ENCODE assay signal across 19 cellular contexts in the genomic region with DNA sequence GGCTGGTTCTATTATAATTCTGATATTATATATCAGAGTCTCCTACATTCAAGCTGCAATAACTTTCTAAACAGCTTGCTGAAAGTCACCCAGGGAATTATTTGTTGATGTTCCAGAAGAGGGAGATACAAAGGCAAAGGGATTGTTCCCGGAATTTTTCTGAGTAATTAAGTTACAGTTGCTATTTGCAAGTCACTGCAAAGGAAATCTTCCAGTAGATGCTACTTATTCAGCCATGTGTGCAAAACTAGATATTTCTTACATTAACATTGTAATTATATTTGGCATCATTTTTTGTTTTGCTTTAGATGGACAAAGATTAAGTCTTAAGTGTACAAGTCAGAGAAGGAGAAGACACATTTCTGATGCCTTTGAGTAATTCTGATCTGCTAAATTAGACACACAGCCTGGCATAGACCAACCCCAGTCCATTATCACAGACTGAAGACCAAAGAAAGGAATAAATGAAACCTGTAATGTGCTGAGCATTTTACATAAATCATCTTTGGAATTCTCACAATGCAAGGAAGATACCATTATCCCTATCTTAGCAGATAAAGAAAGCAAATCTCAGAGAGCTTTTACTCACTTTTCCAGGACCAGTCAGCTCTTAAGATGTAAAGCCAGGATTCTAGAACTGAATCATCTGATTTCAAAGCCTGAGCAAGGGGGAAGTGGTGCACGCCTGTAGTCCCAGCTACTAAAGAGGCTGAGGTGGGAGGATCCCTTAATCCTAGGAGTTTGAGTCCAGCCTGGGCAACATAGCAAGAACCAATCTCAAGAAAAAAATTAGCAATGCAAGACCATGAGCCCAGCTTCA.
DNase-seq lines count a peak whose midpoint lies in the region; ATAC-seq, FAIRE-seq and TF ChIP-seq lines count a peak whose summit lies in the region.
"Had no signal": no experiment of that assay in that cellular context is flagged by ENCODE, and none has a peak within 500 bp of the region (broad histone marks: within the 10 kb centered on the region; RNA-seq: fewer than 3 reads in every experiment).

No MANE protein-coding gene starts in this region.

- no peaks in the 10 kb centered on the region for H3K27me3 Mint-ChIP-seq in nephron (ENCODE audit: low read depth)

- TF ChIP-seq POLR2A in HepG2 (IDR thresholded peaks at IDR 0.05; ENCODE audit: insufficient read depth in 1 of 2, low read depth in 2 of 2, low read length in 2 of 2) = no peak
- TF ChIP-seq POLR2A in right lobe of liver (IDR thresholded peaks at IDR 0.05) = no peak

- peak overlapping the region in 2 of 3 experiments; percentile 23 to 71 for H3K27ac Mint-ChIP-seq in nephron
- H3K27ac Mint-ChIP-seq: CD8-positive, alpha-beta T cell had no signal

- no peak for TF ChIP-seq EP300 in HepG2 (IDR thresholded peaks at IDR 0.05; ENCODE audit: low read depth in 2 of 2, low read length in 2 of 2)
- TF ChIP-seq EP300 in HepG2 (CRISPR knock-in tag; IDR thresholded peaks at IDR 0.05; ENCODE audit: borderline replicate concordance) = no peak

- H3K9me3 ChIP-seq in HepG2 (ENCODE audit: low read length) (no peaks in the 10 kb centered on the region), right lobe of liver (no peaks in the 10 kb centered on the region)
- H3K9me3 ChIP-seq: HAP-1 had no signal

- H3K4me3 ChIP-seq in HepG2 (replicated peaks in 1 of 3; ENCODE audit: insufficient read depth in 1 of 3, low read depth in 2 of 3, low read length in 3 of 3) (no peak overlapping the region), right lobe of liver (no peak overlapping the region)
- H3K4me3 ChIP-seq: HAP-1 had no signal

- H2AFZ ChIP-seq in HepG2 (ENCODE audit: low read length) = no peak overlapping the region

- no peaks in the 10 kb centered on the region for H3K36me3 ChIP-seq in HepG2 (replicated peaks in 1 of 2; ENCODE audit: control insufficient read depth in 1 of 2, insufficient read depth in 2 of 2, low read length in 2 of 2)
- no peaks in the 10 kb centered on the region for H3K36me3 ChIP-seq in right lobe of liver
- H3K36me3 ChIP-seq: HAP-1 had no signal

- FAIRE-seq in HepG2 (lab: Jason Lieb, UNC) = peak; percentile 52
- FAIRE-seq: D721Med, H1 had no signal

- WGBS in HepG2 (ENCODE audit: low lambda C conversion rate) = 45% methylated on average over 2 of the region's 2 CpGs
- 72% methylated on average over 2 of the region's 2 CpGs for WGBS in right lobe of liver (ENCODE audit: insufficient coverage, low coverage, low lambda C conversion rate, missing lambda C conversion rate)

- no TSS peak for BruUV-seq in HepG2 (replicated peaks; lab: Mats Ljungman, UMichigan)

- H3K36me3 Mint-ChIP-seq in nephron (ENCODE audit: low read depth) = no peaks in the 10 kb centered on the region
- H3K36me3 Mint-ChIP-seq: CD14-positive monocyte; CD8-positive, alpha-beta T cell had no signal

- intact Hi-C loops in HepG2 (cut with micrococcal nuclease; ENCODE audit: unreplicated experiment) = no loop called here
- intact Hi-C loops in right lobe of liver (cut with DNase I) = no loop called here

- DNase-seq in HepG2 (ENCODE audit: low spot score) (no peak), right lobe of liver (no peak), amniotic epithelial cell (ENCODE audit: low read depth) (peak; percentile 86), fibroblast of peridontal ligament (ENCODE audit: extremely low read depth) (peak; percentile 29), KBM-7 (no peak), mesenteric fat pad (ENCODE audit: low spot score) (no peak)
- DNase-seq: CD8-positive, alpha-beta T cell; COR-L47; DMS153; DND-41; GF-D8; IMR-90 had no signal

- POLR2A ChIA-PET in HepG2 (lab: Yijun Ruan, JAX) = no interaction called here

- TF ChIP-seq RAD21 in HepG2 (CRISPR knock-in tag; IDR thresholded peaks at IDR 0.05) = no peak

- peaks cover 0 to 3% of the 10 kb centered on the region in 2 experiments; a peak in 2 of 5 replicates for H3K27me3 ChIP-seq in HepG2 (ENCODE audit: control insufficient read depth in 1 of 2, insufficient read depth in 2 of 2, low read length in 2 of 2)
- no peaks in the 10 kb centered on the region for H3K27me3 ChIP-seq in right lobe of liver

- ATAC-seq in HepG2 = no peak
- no peak for ATAC-seq in right lobe of liver
- ATAC-seq in GM18519 (IDR thresholded peaks at IDR 0.05; ENCODE audit: low FRiP score, unreplicated experiment) = no peak
- ATAC-seq: CD8-positive, alpha-beta T cell had no signal

- H3K4me2 ChIP-seq in HepG2 (ENCODE audit: low read depth, low read length) = no peak overlapping the region

- no peaks in the 10 kb centered on the region for H3K9me3 Mint-ChIP-seq in nephron
- H3K9me3 Mint-ChIP-seq: CD8-positive, alpha-beta T cell had no signal

- no peak overlapping the region for H3K27ac ChIP-seq in HepG2 (ENCODE audit: extremely low read length, insufficient read depth, low read length)
- H3K27ac ChIP-seq in right lobe of liver = no peak overlapping the region
- H3K27ac ChIP-seq: 22Rv1 had no signal

- in situ Hi-C loops in HepG2 (cut with HindIII; ENCODE audit: extremely low pct_ligation_motif_present, low pct_unique_long_range_greater_than_20kb) (no loop called here), KBM-7 (cut with MboI; ENCODE audit: low pct_unique_long_range_greater_than_20kb, low sequenced_read_pairs) (no loop called here)

- no peak overlapping the region for H3K9ac ChIP-seq in HepG2 (ENCODE audit: insufficient read depth, low read depth, low read length)

- no peaks in the 10 kb centered on the region for H3K79me2 ChIP-seq in HepG2 (ENCODE audit: insufficient read depth, low read length)

- no peaks in the 10 kb centered on the region for H4K20me1 ChIP-seq in HepG2 (ENCODE audit: insufficient read depth, low read length)

- H3K4me1 ChIP-seq in HepG2 (ENCODE audit: insufficient read depth, low read length) = peaks cover 13% of the 10 kb centered on the region; the same call in 1 of the 2 replicates
- H3K4me1 ChIP-seq in right lobe of liver = no peaks in the 10 kb centered on the region

- H3K4me3 Mint-ChIP-seq in nephron = no peak overlapping the region
- H3K4me3 Mint-ChIP-seq: CD14-positive monocyte; CD8-positive, alpha-beta T cell had no signal

- TF ChIP-seq CTCF in HepG2 (CRISPR knock-in tag; IDR thresholded peaks at IDR 0.05) (no peak), right lobe of liver (IDR thresholded peaks at IDR 0.05) (no peak), nephron (IDR thresholded peaks at IDR 0.05; ENCODE audit: unreplicated experiment in 3 of 3) (no peak)

- H3K4me1 Mint-ChIP-seq in nephron = peaks cover 17% of the 10 kb centered on the region
- H3K4me1 Mint-ChIP-seq: CD14-positive monocyte had no signal

- CTCF ChIA-PET in HepG2 (lab: Yijun Ruan, JAX; ENCODE audit: low intra/inter-chr PET ratio, low total read pairs) = no interaction called here

TF ChIP-seq in HepG2, 621 proteins besides CTCF, POLR2A, EP300 and RAD21 (continues in another document):
- TF ChIP-seq SRF (IDR thresholded peaks at IDR 0.05; ENCODE audit: low read depth, low read length) = no peak
- no peak for TF ChIP-seq ZBTB3 (CRISPR knock-in tag; IDR thresholded peaks at IDR 0.05; ENCODE audit: borderline replicate concordance, low read depth)
- no peak for TF ChIP-seq ZNF180 (CRISPR knock-in tag; IDR thresholded peaks at IDR 0.05; ENCODE audit: borderline replicate concordance, low read depth)
- TF ChIP-seq ZNF577 (CRISPR knock-in tag; IDR thresholded peaks at IDR 0.05; ENCODE audit: borderline replicate concordance, low read depth) = no peak

Comparison
In these comparisons a context has a peak if more than half of its experiments do, and no peak if none do; other contexts are left out.
1. DNase-seq: peak in amniotic epithelial cell (single experiment) and fibroblast of peridontal ligament (single experiment); none in HepG2 (single experiment), right lobe of liver (0 of 3), KBM-7 (single experiment) and mesenteric fat pad (single experiment).